15 cellular contexts compared by ENCODE assay signal in genomic region chr22:39268645-39269044, GRCh38. TPM values are rescaled to one million over a fixed set of nuclear protein-coding genes. Genes with fewer than 3 reads are reported as not detected.
A peak's percentile ranks its signal among the peaks of the same experiment; 100 is the strongest.
DNase-seq lines count a peak whose midpoint lies in the region; ATAC-seq and TF ChIP-seq lines count a peak whose summit lies in the region.
"Had no signal": no experiment of that assay in that cellular context is flagged by ENCODE, and none has a peak within 500 bp of the region (broad histone marks: within the 10 kb centered on the region; RNA-seq: fewer than 3 reads in every experiment).

No MANE protein-coding gene starts in this region.

- H3K27ac Mint-ChIP-seq in activated T-helper 17 cell treated with anti-CD3 and anti-CD28 coated beads, Interleukin-2, amount 50 U/mL, for 72 hours = peak overlapping the region; percentile 21
- H3K27ac Mint-ChIP-seq in nephron = peak overlapping the region in 2 of 3 experiments; percentile 67 to 76
- H3K27ac Mint-ChIP-seq: CD4-positive, CD25-positive, alpha-beta regulatory T cell had no signal

- H3K27me3 Mint-ChIP-seq in activated T-helper 17 cell treated with anti-CD3 and anti-CD28 coated beads, Interleukin-2, amount 50 U/mL, for 72 hours = peaks cover 3% of the 10 kb centered on the region
- peaks cover 3% of the 10 kb centered on the region for H3K27me3 Mint-ChIP-seq in nephron (ENCODE audit: low read depth)

- peaks cover 12% of the 10 kb centered on the region for H3K4me1 Mint-ChIP-seq in activated T-helper 17 cell treated with anti-CD3 and anti-CD28 coated beads, Interleukin-2, amount 50 U/mL, for 72 hours
- no peaks in the 10 kb centered on the region for H3K4me1 Mint-ChIP-seq in nephron

- no peaks in the 10 kb centered on the region for H3K9me3 Mint-ChIP-seq in activated T-helper 17 cell treated with anti-CD3 and anti-CD28 coated beads, Interleukin-2, amount 50 U/mL, for 72 hours
- peaks cover 2% of the 10 kb centered on the region for H3K9me3 Mint-ChIP-seq in nephron

- no peak for ATAC-seq in activated T-helper 17 cell treated with anti-CD3 and anti-CD28 coated beads, Interleukin-2, amount 50 U/mL, for 72 hours (replicated peaks)
- ATAC-seq in HG03460 (IDR thresholded peaks at IDR 0.05; ENCODE audit: unreplicated experiment) = no peak
- ATAC-seq in GM21576 (IDR thresholded peaks at IDR 0.05; ENCODE audit: unreplicated experiment) = no peak
- ATAC-seq: GM12878 had no signal

- no peaks in the 10 kb centered on the region for H3K27me3 ChIP-seq in H7 (ENCODE audit: control insufficient read depth, insufficient read depth, low read length)
- H3K27me3 ChIP-seq: SJSA1 had no signal

- H3K4me3 ChIP-seq in H7 (ENCODE audit: insufficient read depth, low read depth, low read length) = no peak overlapping the region
- H3K4me3 ChIP-seq: GM12878, GM23248, SJSA1 had no signal

- no peaks in the 10 kb centered on the region for H3K36me3 ChIP-seq in H7 (replicated peaks; ENCODE audit: control insufficient read depth, insufficient read depth, low read length)
- H3K36me3 ChIP-seq: SJSA1 had no signal

- DNase-seq in Caki2 (ENCODE audit: low read depth) (peak; percentile 52), H7 (peak; percentile 54), NCI-H1105 (lab: John Stamatoyannopoulos, UW) (no peak)
- DNase-seq: Calu3; CD4-positive, CD25-positive, alpha-beta regulatory T cell; GM23248; NCI-H1417 treated with DMSO at 0.1 percent for 48 hours; NCI-H2029 treated with DMSO at 0.1 percent for 48 hours; NCI-H510A treated with DMSO at 0.1 percent for 48 hours had no signal

- no peak for TF ChIP-seq CTCF in nephron (IDR thresholded peaks at IDR 0.05; ENCODE audit: unreplicated experiment in 3 of 3)

- in situ Hi-C loops in Caki2 (cut with HindIII; ENCODE audit: low pct_unique_long_range_greater_than_20kb, low sequenced_read_pairs) = no loop called here

- no peaks in the 10 kb centered on the region for H3K36me3 Mint-ChIP-seq in activated T-helper 17 cell treated with anti-CD3 and anti-CD28 coated beads, Interleukin-2, amount 50 U/mL, for 72 hours (ENCODE audit: low read depth)
- H3K36me3 Mint-ChIP-seq in nephron (ENCODE audit: low read depth) = no peaks in the 10 kb centered on the region
- H3K36me3 Mint-ChIP-seq: CD4-positive, CD25-positive, alpha-beta regulatory T cell had no signal

- H3K4me3 Mint-ChIP-seq in activated T-helper 17 cell treated with anti-CD3 and anti-CD28 coated beads, Interleukin-2, amount 50 U/mL, for 72 hours = no peak overlapping the region
- no peak overlapping the region for H3K4me3 Mint-ChIP-seq in nephron
- H3K4me3 Mint-ChIP-seq: CD4-positive, CD25-positive, alpha-beta regulatory T cell had no signal

RNA-seq across cellular contexts. Expression of gene PDGFB, which starts 23.9 kb away (rescaled TPM):
- 20.9 and 37.3 TPM in 2 replicates for total RNA-seq in Caki2 (2014; rRNA removed; shearing (Covaris generic); ENCODE audit: low replicate concordance)
- 7.2 and 8.5 TPM in 2 replicates for total RNA-seq in H7 (2014; rRNA removed; shearing (Covaris generic))
- 10 to 100 TPM in 1 of 2 donors, 1 to 10 TPM in 1; 5.2 to 11.3 TPM for total RNA-seq in activated T-helper 17 cell treated with anti-CD3 and anti-CD28 coated beads, Interleukin-2, amount 50 U/mL, for 72 hours
- total RNA-seq: GM23248 had no signal

RNA-seq across cellular contexts. Expression of gene RPL3, which starts 50.8 kb away (rescaled TPM):
- total RNA-seq in Caki2 (2014; rRNA removed; shearing (Covaris generic); ENCODE audit: low replicate concordance) = 5,144 and 5,940 TPM in 2 replicates
- total RNA-seq in H7 (2014; rRNA removed; shearing (Covaris generic)) = 3,029 and 3,176 TPM in 2 replicates
- 1,000 to 10,000 TPM; 2,256 to 2,974 TPM for total RNA-seq in activated T-helper 17 cell treated with anti-CD3 and anti-CD28 coated beads, Interleukin-2, amount 50 U/mL, for 72 hours
